In genomic region chr1:43068911-43069310, GRCh38 we compare ENCODE assay signal across 11 cellular contexts.
DNase-seq lines count a peak whose midpoint lies in the region; ATAC-seq lines count a peak whose summit lies in the region.
"Had no signal": no experiment of that assay in that cellular context is flagged by ENCODE, and none has a peak within 500 bp of the region (broad histone marks: within the 10 kb centered on the region; RNA-seq: fewer than 3 reads in every experiment).

No MANE protein-coding gene starts in this region.

- no peaks in the 10 kb centered on the region for H3K36me3 ChIP-seq in ES-I3 (ENCODE audit: insufficient read depth, low read length)
- H3K36me3 ChIP-seq: gastrocnemius medialis, thyroid gland had no signal

- H3K4me1 ChIP-seq in ES-I3 (ENCODE audit: insufficient read depth, low read length), result peaks cover 16% of the 10 kb centered on the region

- H3K9me3 ChIP-seq in ES-I3 (ENCODE audit: control insufficient read depth, insufficient read depth, low read length), result no peaks in the 10 kb centered on the region
- H3K9me3 ChIP-seq: gastrocnemius medialis, thyroid gland had no signal

- ATAC-seq in GM21723 (IDR thresholded peaks at IDR 0.05; ENCODE audit: unreplicated experiment) (no peak), HG02623 (IDR thresholded peaks at IDR 0.05; ENCODE audit: unreplicated experiment) (no peak), GM18502 (IDR thresholded peaks at IDR 0.05; ENCODE audit: poor library complexity, unreplicated experiment) (no peak)
- ATAC-seq: gastrocnemius medialis had no signal

- DNase-seq in SW480 (ENCODE audit: low spot score) (peak; percentile 62), islet precursor cell (peak; percentile 45), retina (peak; percentile 73), NCI-H187 treated with DMSO at 0.1 percent for 48 hours (lab: John Stamatoyannopoulos, UW) (no peak)
- DNase-seq: gastrocnemius medialis, NCI-H1417 treated with DMSO at 0.1 percent for 48 hours had no signal

- peak overlapping the region; percentile 31; the same call in 1 of the 2 replicates for H3K9ac ChIP-seq in ES-I3 (ENCODE audit: low read depth, low read length)
